23 cellular contexts compared by ENCODE assay signal in the genomic region with DNA sequence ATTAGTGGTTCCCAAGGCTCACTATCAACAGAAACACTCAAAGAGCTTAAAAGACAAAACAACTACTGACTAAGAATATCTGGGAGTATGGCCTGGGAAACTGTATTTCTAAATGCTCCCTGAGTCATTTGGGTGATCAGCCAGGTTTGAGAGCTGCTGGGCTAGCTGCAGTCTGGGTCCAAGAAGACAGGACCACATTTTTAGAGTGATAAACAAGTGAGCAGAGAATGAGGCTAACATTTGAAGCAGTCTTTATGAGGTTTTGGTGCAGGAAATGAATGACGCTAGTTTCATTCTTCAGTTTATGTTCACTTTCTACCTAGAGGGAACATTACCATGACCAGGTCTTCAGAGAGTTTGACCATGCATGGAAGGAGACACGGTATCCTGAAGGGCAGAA.
DNase-seq lines count a peak whose midpoint lies in the region; ATAC-seq and TF ChIP-seq lines count a peak whose summit lies in the region.
"Had no signal": no experiment of that assay in that cellular context is flagged by ENCODE, and none has a peak within 500 bp of the region (broad histone marks: within the 10 kb centered on the region; RNA-seq: fewer than 3 reads in every experiment).

No MANE protein-coding gene starts in this region.

- H3K4me1 Mint-ChIP-seq in WTC11 (peaks cover 24% of the 10 kb centered on the region), immature natural killer cell (no peaks in the 10 kb centered on the region)
- peaks cover 6% of the 10 kb centered on the region for H3K4me1 Mint-ChIP-seq in activated T-cell treated with anti-CD3 and anti-CD28 coated beads, Interleukin-2, amount 50 U/mL, for 72 hours (ENCODE audit: low read depth)

- H3K27ac ChIP-seq in mesodermal cell (ENCODE audit: low read depth, low read length, severe bottlenecking) = peak overlapping the region; percentile 26
- H3K27ac ChIP-seq: ovary had no signal

- POLR2A ChIA-PET in WTC11 (lab: Charles Lee) = no interaction called here

- 93% methylated on average over 1 of the region's 2 CpGs; no CpG with 5 or more reads in 1 of the 2 experiments for WGBS in mesodermal cell (ENCODE audit: insufficient coverage in 2 of 2), 2 experiments

- peaks cover 64% of the 10 kb centered on the region for H3K36me3 ChIP-seq in mesodermal cell (ENCODE audit: control insufficient read depth, insufficient read depth, low read length)
- H3K36me3 ChIP-seq: ovary had no signal

- TF ChIP-seq CTCF in WTC11 (IDR thresholded peaks at IDR 0.05) = no peak

- ATAC-seq in GM19438 (IDR thresholded peaks at IDR 0.05; ENCODE audit: low read depth, unreplicated experiment) (peak; percentile 58), WTC11 (no peak), GM21737 (IDR thresholded peaks at IDR 0.05; ENCODE audit: unreplicated experiment) (no peak)
- ATAC-seq in activated T-cell treated with anti-CD3 and anti-CD28 coated beads, Interleukin-2, amount 50 U/mL, for 72 hours (replicated peaks in 1 of 2) = no peak
- ATAC-seq: activated CD8-positive, alpha-beta T cell treated with anti-CD3 and anti-CD28 coated beads, Interleukin-2, amount 10 ng/mL, durations not matched to agents 7 days and 5 days; PC-3; stimulated activated naive CD8-positive, alpha-beta T cell treated with anti-CD3 and anti-CD28 coated beads, Interleukin-15, Interleukin-2, amounts not matched to agents 100 U/mL and 50 U/mL, for 24 hours had no signal

- peaks cover 1% of the 10 kb centered on the region for H3K36me3 Mint-ChIP-seq in WTC11
- H3K36me3 Mint-ChIP-seq in activated T-cell treated with anti-CD3 and anti-CD28 coated beads, Interleukin-2, amount 50 U/mL, for 72 hours (ENCODE audit: insufficient read depth in 2 of 2) = no peaks in the 10 kb centered on the region
- H3K36me3 Mint-ChIP-seq in immature natural killer cell = no peaks in the 10 kb centered on the region

- no peaks in the 10 kb centered on the region for H3K9me3 ChIP-seq in mesodermal cell (ENCODE audit: control insufficient read depth, low read length)
- H3K9me3 ChIP-seq: ovary had no signal

- H3K9me3 Mint-ChIP-seq in WTC11 = no peaks in the 10 kb centered on the region
- H3K9me3 Mint-ChIP-seq in activated T-cell treated with anti-CD3 and anti-CD28 coated beads, Interleukin-2, amount 50 U/mL, for 72 hours = no peaks in the 10 kb centered on the region
- peaks cover 0 to 3% (median 0%) of the 10 kb centered on the region in 6 donors for H3K9me3 Mint-ChIP-seq in immature natural killer cell
- H3K9me3 Mint-ChIP-seq: activated T-helper 2 cell treated with anti-CD3 and anti-CD28 coated beads, Interferon-gamma antibody, Interleukin-2, Interleukin-4, amounts not matched to agents 10 μg/mL and 5 μg/mL and 100 μg/mL, durations not matched to agents 14 hours and 24 hours and 36 hours had no signal

- CTCF ChIA-PET in WTC11 (lab: Charles Lee) = no interaction called here

- H3K4me1 ChIP-seq in mesodermal cell (ENCODE audit: control insufficient read depth, insufficient read depth, low read length, poor library complexity, severe bottlenecking) = peaks cover 55% of the 10 kb centered on the region

- H3K4me3 ChIP-seq in mesodermal cell (ENCODE audit: extremely low read depth, insufficient read depth, low read length, poor library complexity, severe bottlenecking) = no peak overlapping the region
- H3K4me3 ChIP-seq: ovary had no signal

- H3K4me3 Mint-ChIP-seq in WTC11 = no peak overlapping the region
- H3K4me3 Mint-ChIP-seq in activated T-cell treated with anti-CD3 and anti-CD28 coated beads, Interleukin-2, amount 50 U/mL, for 72 hours = no peak overlapping the region
- H3K4me3 Mint-ChIP-seq in immature natural killer cell = no peak overlapping the region
- H3K4me3 Mint-ChIP-seq: activated CD8-positive, alpha-beta T cell treated with anti-CD3 and anti-CD28 coated beads, Interleukin-2, amount 10 ng/mL, durations not matched to agents 7 days and 5 days had no signal

- H3K27me3 Mint-ChIP-seq in WTC11 (ENCODE audit: low read depth) (no peaks in the 10 kb centered on the region), immature natural killer cell (ENCODE audit: low read depth in 3 of 3) (peaks cover 1 to 4% (median 2%) of the 10 kb centered on the region in 3 donors)
- peaks cover 27% of the 10 kb centered on the region for H3K27me3 Mint-ChIP-seq in activated T-cell treated with anti-CD3 and anti-CD28 coated beads, Interleukin-2, amount 50 U/mL, for 72 hours (ENCODE audit: low read depth)

- peak; percentile 63 for DNase-seq in AG08396 (ENCODE audit: low spot score)
- no peak for DNase-seq in WTC11 (ENCODE audit: low spot score)
- no peak for DNase-seq in 8988T
- no peak for DNase-seq in activated T-cell treated with anti-CD3 and anti-CD28 coated beads, Interleukin-2, amount 50 U/mL, for 72 hours
- no peak for DNase-seq in immature natural killer cell
- DNase-seq: activated CD8-positive, alpha-beta T cell treated with anti-CD3 and anti-CD28 coated beads, Interleukin-2, amount 10 ng/mL, durations not matched to agents 7 days and 5 days; aorta; COR-L47; dermis blood vessel endothelial cell; erythroblast; hypothalamus; Karpas-422; left cardiac atrium; NCI-H1436 treated with DMSO at 0.1 percent for 48 hours; NCI-H510A; ovary; PC-3; stimulated activated CD4-positive, alpha-beta T cell treated with anti-CD3 and anti-CD28 coated beads, Interleukin-12 subunit alpha, Interleukin-12 subunit beta, amount 100 ng/mL, for 4 hours; stimulated activated naive CD8-positive, alpha-beta T cell treated with anti-CD3 and anti-CD28 coated beads, Interleukin-15, Interleukin-2, amounts not matched to agents 100 U/mL and 50 U/mL, for 24 hours had no signal

- H3K27ac Mint-ChIP-seq in WTC11 (peak overlapping the region; percentile 65), immature natural killer cell (no peak overlapping the region)
- no peak overlapping the region for H3K27ac Mint-ChIP-seq in activated T-cell treated with anti-CD3 and anti-CD28 coated beads, Interleukin-2, amount 50 U/mL, for 72 hours
- H3K27ac Mint-ChIP-seq: activated CD8-positive, alpha-beta T cell treated with anti-CD3 and anti-CD28 coated beads, Interleukin-2, amount 10 ng/mL, durations not matched to agents 7 days and 5 days; activated T-helper 2 cell treated with anti-CD3 and anti-CD28 coated beads, Interferon-gamma antibody, Interleukin-2, Interleukin-4, amounts not matched to agents 10 μg/mL and 5 μg/mL and 100 μg/mL, durations not matched to agents 14 hours and 24 hours and 36 hours had no signal

TF ChIP-seq in WTC11, 78 proteins besides CTCF, POLR2A, EP300 and RAD21:
- no peak for TF ChIP-seq SMAD4 (CRISPR knock-in tag; IDR thresholded peaks at IDR 0.05)
